Comparison of ENCODE assay signal across 3 cellular contexts in genomic region chr1:41308520-41308919, GRCh38. TPM values are rescaled to one million over a fixed set of nuclear protein-coding genes. Genes with fewer than 3 reads are reported as not detected.
"Had no signal": no experiment of that assay in that cellular context is flagged by ENCODE, and none has a peak within 500 bp of the region (broad histone marks: within the 10 kb centered on the region; RNA-seq: fewer than 3 reads in every experiment).

No MANE protein-coding gene starts in this region.

RNA-seq across cellular contexts. Expression of gene FOXO6, which starts 52.7 kb away (rescaled TPM):
- total RNA-seq: activated CD8-positive, alpha-beta memory T cell treated with anti-CD3 and anti-CD28 coated beads, Interleukin-2, amount 10 ng/mL, durations not matched to agents 7 days and 5 days; activated naive CD8-positive, alpha-beta T cell treated with anti-CD3 and anti-CD28 coated beads, Interleukin-2, amount 10 ng/mL, durations not matched to agents 7 days and 5 days; OCI-LY7 had no signal
